In the genomic region with DNA sequence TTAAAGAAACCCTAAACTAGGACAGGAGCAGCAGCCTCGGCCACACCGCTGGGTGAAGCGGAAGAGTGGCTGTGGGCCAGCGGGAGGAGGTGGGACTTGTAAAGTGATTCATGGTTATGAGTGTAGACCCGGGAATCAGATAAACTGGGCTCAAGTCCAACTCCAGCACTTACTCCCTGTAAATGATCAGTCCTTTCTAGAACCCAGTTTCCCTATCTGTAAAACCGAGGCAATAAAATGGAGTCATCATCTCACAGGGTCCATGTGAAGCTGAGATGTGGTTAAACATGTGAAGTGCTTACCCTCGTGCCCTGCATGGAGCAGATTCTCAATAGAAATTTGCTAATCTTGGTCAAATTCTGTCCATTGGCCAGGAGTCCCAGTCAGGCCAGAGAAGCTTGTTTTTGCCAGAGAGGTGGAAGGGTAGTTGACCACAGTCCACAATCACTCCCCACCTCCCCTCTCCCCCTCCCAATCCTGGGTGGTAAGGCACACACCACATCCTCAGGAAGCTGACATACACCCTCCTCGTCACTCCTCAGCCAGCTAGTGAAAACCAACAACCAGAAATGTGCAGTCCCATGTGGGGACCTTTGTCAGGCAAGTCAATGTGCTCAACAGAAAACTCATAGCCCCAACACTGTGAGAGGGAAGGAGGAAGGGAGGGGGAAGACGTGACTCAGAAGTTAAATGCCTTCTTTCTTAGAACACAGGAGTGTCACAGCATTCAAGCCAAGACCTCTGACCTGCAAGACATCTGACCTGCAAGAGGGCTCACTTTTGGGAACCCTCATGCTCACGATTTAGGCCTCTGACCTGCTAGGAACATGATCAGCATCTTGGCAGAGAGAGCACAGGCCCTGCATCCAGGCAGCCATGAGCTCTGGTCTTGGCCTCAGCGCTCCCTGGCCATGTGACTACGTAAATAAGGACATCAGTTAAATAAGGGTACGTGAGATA, we compare ENCODE assay signal across 8 cellular contexts.
DNase-seq lines count a peak whose midpoint lies in the region; ATAC-seq and TF ChIP-seq lines count a peak whose summit lies in the region.

No MANE protein-coding gene starts in this region.

- ATAC-seq in Right ventricle myocardium superior (ENCODE audit: poor library complexity) (peak; percentile 21), upper lobe of left lung (ENCODE audit: low FRiP score in 2 of 2) (peak; percentile 31 to 44)

- H3K4me3 ChIP-seq in left ventricle myocardium inferior (no peak overlapping the region), upper lobe of left lung (no peak overlapping the region), vagina (no peak overlapping the region)

- DNase-seq in Right ventricle myocardium superior (no peak), left ventricle myocardium inferior (no peak), activated T-cell treated with anti-CD3 and anti-CD28 coated beads for 24 hours (ENCODE audit: low read depth) (peak; percentile 32), hepatic stellate cell (ENCODE audit: low spot score) (peak; percentile 76), upper lobe of left lung (peak in 1 of 2 donors; percentile 49), SW480 (ENCODE audit: low spot score) (no peak), NCI-H345 treated with DMSO at 0.1 percent for 48 hours (lab: John Stamatoyannopoulos, UW; ENCODE audit: unreplicated experiment) (no peak), vagina (ENCODE audit: extremely low spot score in 2 of 2) (no peak)

- H3K27me3 ChIP-seq in left ventricle myocardium inferior (ENCODE audit: low read depth) (no peaks in the 10 kb centered on the region), upper lobe of left lung (no peaks in the 10 kb centered on the region), vagina (no peaks in the 10 kb centered on the region)

- H3K36me3 ChIP-seq in left ventricle myocardium inferior: no peaks in the 10 kb centered on the region
- H3K36me3 ChIP-seq in upper lobe of left lung: no peaks in the 10 kb centered on the region
- H3K36me3 ChIP-seq in vagina: no peaks in the 10 kb centered on the region

- no peak for TF ChIP-seq POLR2A in upper lobe of left lung (IDR thresholded peaks at IDR 0.05)
- TF ChIP-seq POLR2A in vagina (IDR thresholded peaks at IDR 0.05): no peak

- TF ChIP-seq CTCF in left ventricle myocardium inferior (IDR thresholded peaks at IDR 0.05; ENCODE audit: borderline replicate concordance) (no peak), upper lobe of left lung (IDR thresholded peaks at IDR 0.05) (no peak), vagina (IDR thresholded peaks at IDR 0.05) (no peak)

- H3K9me3 ChIP-seq in left ventricle myocardium inferior (replicated peaks): no peaks in the 10 kb centered on the region
- H3K9me3 ChIP-seq in upper lobe of left lung: no peaks in the 10 kb centered on the region
- H3K9me3 ChIP-seq in vagina: no peaks in the 10 kb centered on the region

- WGBS in upper lobe of left lung, 2 donors: 70 to 71% methylated on average over 13 of the region's 13 CpGs

- no peak for TF ChIP-seq EP300 in upper lobe of left lung (IDR thresholded peaks at IDR 0.05)

- H3K27ac ChIP-seq in left ventricle myocardium inferior (replicated peaks) (no peak overlapping the region), upper lobe of left lung (peak overlapping the region in 1 of 4 donors; percentile 4), vagina (no peak overlapping the region)

- H3K4me1 ChIP-seq in left ventricle myocardium inferior: peaks cover 49% of the 10 kb centered on the region
- no peaks in the 10 kb centered on the region for H3K4me1 ChIP-seq in upper lobe of left lung
- H3K4me1 ChIP-seq in vagina: no peaks in the 10 kb centered on the region

- intact Hi-C loops in Right ventricle myocardium superior (cut with DNase I): no loop called here
- intact Hi-C loops in left ventricle myocardium inferior (cut with micrococcal nuclease): no loop called here
- intact Hi-C loops in vagina (cut with DNase I): no loop called here

Comparison
In these comparisons a context has a peak if more than half of its experiments do, and no peak if none do; other contexts are left out.
1. DNase-seq: peak in activated T-cell treated with anti-CD3 and anti-CD28 coated beads for 24 hours (single experiment) and hepatic stellate cell (single experiment); none in Right ventricle myocardium superior (single experiment), left ventricle myocardium inferior (single experiment), SW480 (single experiment), NCI-H345 treated with DMSO at 0.1 percent for 48 hours (single experiment) and vagina (0 of 2).